ENCODE assay signal across 8 cellular contexts in genomic region chr22:44026630-44027511, GRCh38. TPM values are rescaled to one million over a fixed set of nuclear protein-coding genes. Genes with fewer than 3 reads are reported as not detected.
A peak's percentile ranks its signal among the peaks of the same experiment; 100 is the strongest.
DNase-seq lines count a peak whose midpoint lies in the region; ATAC-seq and TF ChIP-seq lines count a peak whose summit lies in the region.

No MANE protein-coding gene starts in this region.

- peaks cover 28% of the 10 kb centered on the region for H3K4me1 Mint-ChIP-seq in activated naive CD4-positive, alpha-beta T cell treated with anti-CD3 and anti-CD28 coated beads, Interleukin-2, amount 50 U/mL, for 24 hours

- no peaks in the 10 kb centered on the region for H3K36me3 ChIP-seq in right lobe of liver

- H3K4me3 ChIP-seq in GM12864 (ENCODE audit: low read depth, low read length) (peak overlapping the region; percentile 66), right lobe of liver (peak overlapping the region in 1 of 3 donors; percentile 9)

- peak overlapping the region; percentile 61 to 92 (median 79) for H3K27ac ChIP-seq in right lobe of liver

- no peaks in the 10 kb centered on the region for H3K9me3 ChIP-seq in right lobe of liver

- H3K27me3 Mint-ChIP-seq in activated naive CD4-positive, alpha-beta T cell treated with anti-CD3 and anti-CD28 coated beads, Interleukin-2, amount 50 U/mL, for 24 hours, result peaks cover 18% of the 10 kb centered on the region

- H3K27ac Mint-ChIP-seq in activated naive CD4-positive, alpha-beta T cell treated with anti-CD3 and anti-CD28 coated beads, Interleukin-2, amount 50 U/mL, for 24 hours, result peak overlapping the region; percentile 72

- peak; percentile 39 for ATAC-seq in HG02623 (IDR thresholded peaks at IDR 0.05; ENCODE audit: unreplicated experiment)
- peak; percentile 52 to 69 (median 60) for ATAC-seq in right lobe of liver

- H3K4me1 ChIP-seq in right lobe of liver, result peaks cover 0 to 23% (median 10%) of the 10 kb centered on the region in 4 donors

- no peak for TF ChIP-seq CTCF in GM12864 (IDR thresholded peaks at IDR 0.05; ENCODE audit: low read depth, low read length, missing control alignments)
- no peak for TF ChIP-seq CTCF in right lobe of liver (IDR thresholded peaks at IDR 0.05)

- H3K27me3 ChIP-seq in right lobe of liver, result no peaks in the 10 kb centered on the region

- 40% methylated on average over 20 of the region's 28 CpGs for WGBS in right lobe of liver (ENCODE audit: insufficient coverage, low coverage, low lambda C conversion rate, missing lambda C conversion rate)

- no peaks in the 10 kb centered on the region for H3K9me3 Mint-ChIP-seq in activated naive CD4-positive, alpha-beta T cell treated with anti-CD3 and anti-CD28 coated beads, Interleukin-2, amount 50 U/mL, for 24 hours

- DNase-seq in GM12864 (ENCODE audit: low read depth), result peak; percentile 93
- peak; percentile 89 for DNase-seq in SIG-M5 treated with dmso at 0.1 percent for 504 hours (lab: John Stamatoyannopoulos, UW; ENCODE audit: unreplicated experiment)
- DNase-seq in right lobe of liver, result peak; percentile 71 to 80 (median 78)
- peak; percentile 44 for DNase-seq in stimulated activated CD8-positive, alpha-beta memory T cell treated with anti-CD3 and anti-CD28 coated beads, Interleukin-12 subunit alpha, Interleukin-12 subunit beta, amount 100 ng/mL, for 1 hour (ENCODE audit: low read depth)
- DNase-seq in islet precursor cell, result no peak
- DNase-seq in NCI-H2171 treated with DMSO at 0.1 percent for 48 hours (lab: John Stamatoyannopoulos, UW), result no peak

- TF ChIP-seq POLR2A in right lobe of liver (IDR thresholded peaks at IDR 0.05), result peak; percentile 45

- intact Hi-C loops in right lobe of liver (cut with DNase I), result no loop called here

- H3K36me3 Mint-ChIP-seq in activated naive CD4-positive, alpha-beta T cell treated with anti-CD3 and anti-CD28 coated beads, Interleukin-2, amount 50 U/mL, for 24 hours, result no peaks in the 10 kb centered on the region

- peak overlapping the region; percentile 58 for H3K4me3 Mint-ChIP-seq in activated naive CD4-positive, alpha-beta T cell treated with anti-CD3 and anti-CD28 coated beads, Interleukin-2, amount 50 U/mL, for 24 hours

RNA-seq across cellular contexts. Expression of gene PARVB, which starts 2.8 kb away (rescaled TPM):
- total RNA-seq in right lobe of liver, result 10 to 100 TPM; 14.2 to 21.3 (median 15.2) TPM

Comparison
In these comparisons a context has a peak if more than half of its experiments do, and no peak if none do; other contexts are left out.
1. DNase-seq: peak in GM12864 (single experiment), SIG-M5 treated with dmso at 0.1 percent for 504 hours (single experiment), right lobe of liver (3 of 3) and stimulated activated CD8-positive, alpha-beta memory T cell treated with anti-CD3 and anti-CD28 coated beads, Interleukin-12 subunit alpha, Interleukin-12 subunit beta, amount 100 ng/mL, for 1 hour (single experiment); none in islet precursor cell (single experiment) and NCI-H2171 treated with DMSO at 0.1 percent for 48 hours (single experiment).